ENCODE assay signal across 1 cellular context in the genomic region with DNA sequence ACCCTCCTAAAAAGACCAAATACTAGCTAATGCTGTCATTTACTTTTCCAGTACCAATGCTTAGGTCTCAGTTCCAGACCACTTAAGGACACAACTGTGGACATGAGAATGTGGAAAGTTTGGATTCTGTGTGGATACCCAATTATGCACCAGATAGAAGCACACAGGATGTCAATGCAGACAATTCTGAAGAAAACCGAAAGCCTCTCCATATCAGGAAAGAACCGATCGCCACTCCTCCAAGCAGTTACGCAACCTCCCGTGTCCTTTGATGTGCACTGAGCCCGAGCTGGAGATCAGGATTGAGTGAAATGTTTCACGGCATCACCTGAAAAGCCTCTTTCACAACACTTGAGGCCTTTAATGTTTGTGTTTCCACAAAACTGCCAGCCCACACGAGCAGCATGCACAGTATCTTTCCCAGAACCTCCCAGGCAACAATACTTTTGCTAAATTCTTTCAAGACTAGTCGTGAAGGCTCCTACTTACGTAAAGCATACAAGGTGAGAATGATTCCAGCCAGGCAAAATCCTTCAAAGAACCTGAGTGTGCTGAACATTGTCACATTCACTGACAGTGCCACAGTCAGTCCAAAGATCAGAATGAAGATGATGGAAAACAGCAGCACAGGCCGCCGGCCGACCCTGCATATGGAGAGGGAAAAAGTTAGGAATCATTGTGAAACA.
TF ChIP-seq lines count a peak whose summit lies in the region.

No MANE protein-coding gene starts in this region.

TF ChIP-seq in HepG2, 621 proteins besides CTCF, POLR2A, EP300 and RAD21 (continued from another document and continues in another):
- TF ChIP-seq KDM5B (CRISPR knock-in tag; IDR thresholded peaks at IDR 0.05; ENCODE audit: borderline replicate concordance) (peak; percentile 70; the same call in 1 of the 2 replicates), YY1 (IDR thresholded peaks at IDR 0.05; ENCODE audit: insufficient read depth, insufficient replicate concordance, low read depth, low read length) (peak; percentile 35), MAFK (conservative IDR thresholded peaks at IDR 0.05 in 1 of 2, IDR thresholded peaks at IDR 0.05 in 1 of 2; ENCODE audit: low read length in 2 of 2) (peak in 1 of 2 experiments; percentile 1; a peak in 1 of 4 replicates), GATAD2A (CRISPR knock-in tag; IDR thresholded peaks at IDR 0.05) (peak; percentile 100), U2AF1 (optimal IDR thresholded peaks at IDR 0.05; ENCODE audit: low read depth, low read length) (no peak), ZNF841 (CRISPR knock-in tag; IDR thresholded peaks at IDR 0.05; ENCODE audit: borderline replicate concordance) (peak; percentile 51; the same call in 1 of the 2 replicates), FOXP1 (IDR thresholded peaks at IDR 0.05) (peak; percentile 59; the same call in 1 of the 2 replicates), FOXP1 (CRISPR knock-in tag; IDR thresholded peaks at IDR 0.05) (peak; percentile 98), ZNF644 (CRISPR knock-in tag; IDR thresholded peaks at IDR 0.05; ENCODE audit: low read depth) (peak; percentile 77; the same call in 1 of the 2 replicates), TBX3 (IDR thresholded peaks at IDR 0.05; ENCODE audit: borderline replicate concordance) (peak; percentile 80), NCOA1 (CRISPR knock-in tag; IDR thresholded peaks at IDR 0.05) (peak; percentile 91; the same call in 1 of the 2 replicates), HNRNPUL1 (IDR thresholded peaks at IDR 0.05; ENCODE audit: low read depth, low read length) (no peak), RBM39 (IDR thresholded peaks at IDR 0.05; ENCODE audit: low read depth, low read length, poor library complexity, severe bottlenecking) (no peak), ZNF317 (CRISPR knock-in tag; IDR thresholded peaks at IDR 0.05) (peak; percentile 90), GABPA (IDR thresholded peaks at IDR 0.05; ENCODE audit: low read depth, low read length) (no peak), GABPA (CRISPR knock-in tag; IDR thresholded peaks at IDR 0.05; ENCODE audit: low read depth) (peak; percentile 58; the same call in 1 of the 2 replicates), SCMH1 (CRISPR knock-in tag; IDR thresholded peaks at IDR 0.05; ENCODE audit: borderline replicate concordance) (no peak), CHCHD3 (CRISPR knock-in tag; IDR thresholded peaks at IDR 0.05) (no peak), GATAD1 (CRISPR knock-in tag; IDR thresholded peaks at IDR 0.05) (peak; percentile 85), HMG20A (CRISPR knock-in tag; IDR thresholded peaks at IDR 0.05; ENCODE audit: borderline replicate concordance) (peak; percentile 99), KDM3A (CRISPR knock-in tag; IDR thresholded peaks at IDR 0.05; ENCODE audit: low read depth) (peak; percentile 96), ZNF460 (CRISPR knock-in tag; IDR thresholded peaks at IDR 0.05; ENCODE audit: borderline replicate concordance) (peak; percentile 80; the same call in 1 of the 2 replicates), HMGA1 (CRISPR knock-in tag; conservative IDR thresholded peaks at IDR 0.05) (no peak), MXD4 (CRISPR knock-in tag; IDR thresholded peaks at IDR 0.05) (peak; percentile 70), FOXC1 (CRISPR knock-in tag; IDR thresholded peaks at IDR 0.05; ENCODE audit: borderline replicate concordance) (peak; percentile 93), RFXANK (CRISPR knock-in tag; IDR thresholded peaks at IDR 0.05) (0 out of 2 replicates have a peak, but pooled peaks have one; percentile 86), ZNF652 (CRISPR knock-in tag; IDR thresholded peaks at IDR 0.05; ENCODE audit: borderline replicate concordance, low read depth) (peak; percentile 56; the same call in 1 of the 2 replicates), ZNF75D (CRISPR knock-in tag; IDR thresholded peaks at IDR 0.05; ENCODE audit: borderline replicate concordance) (no peak), ARNT (IDR thresholded peaks at IDR 0.05) (no peak), ZC3H13 (CRISPR knock-in tag; IDR thresholded peaks at IDR 0.05) (peak; percentile 89; the same call in 1 of the 2 replicates), MEIS1 (CRISPR knock-in tag; IDR thresholded peaks at IDR 0.05; ENCODE audit: borderline replicate concordance) (peak; percentile 93)
- TF ChIP-seq, protein P1, sequence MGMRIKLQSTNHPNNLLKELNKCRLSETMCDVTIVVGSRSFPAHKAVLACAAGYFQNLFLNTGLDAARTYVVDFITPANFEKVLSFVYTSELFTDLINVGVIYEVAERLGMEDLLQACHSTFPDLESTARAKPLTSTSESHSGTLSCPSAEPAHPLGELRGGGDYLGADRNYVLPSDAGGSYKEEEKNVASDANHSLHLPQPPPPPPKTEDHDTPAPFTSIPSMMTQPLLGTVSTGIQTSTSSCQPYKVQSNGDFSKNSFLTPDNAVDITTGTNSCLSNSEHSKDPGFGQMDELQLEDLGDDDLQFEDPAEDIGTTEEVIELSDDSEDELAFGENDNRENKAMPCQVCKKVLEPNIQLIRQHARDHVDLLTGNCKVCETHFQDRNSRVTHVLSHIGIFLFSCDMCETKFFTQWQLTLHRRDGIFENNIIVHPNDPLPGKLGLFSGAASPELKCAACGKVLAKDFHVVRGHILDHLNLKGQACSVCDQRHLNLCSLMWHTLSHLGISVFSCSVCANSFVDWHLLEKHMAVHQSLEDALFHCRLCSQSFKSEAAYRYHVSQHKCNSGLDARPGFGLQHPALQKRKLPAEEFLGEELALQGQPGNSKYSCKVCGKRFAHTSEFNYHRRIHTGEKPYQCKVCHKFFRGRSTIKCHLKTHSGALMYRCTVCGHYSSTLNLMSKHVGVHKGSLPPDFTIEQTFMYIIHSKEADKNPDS (CRISPR knock-in tag; IDR thresholded peaks at IDR 0.05): peak; percentile 94
- TF ChIP-seq, protein P2, sequence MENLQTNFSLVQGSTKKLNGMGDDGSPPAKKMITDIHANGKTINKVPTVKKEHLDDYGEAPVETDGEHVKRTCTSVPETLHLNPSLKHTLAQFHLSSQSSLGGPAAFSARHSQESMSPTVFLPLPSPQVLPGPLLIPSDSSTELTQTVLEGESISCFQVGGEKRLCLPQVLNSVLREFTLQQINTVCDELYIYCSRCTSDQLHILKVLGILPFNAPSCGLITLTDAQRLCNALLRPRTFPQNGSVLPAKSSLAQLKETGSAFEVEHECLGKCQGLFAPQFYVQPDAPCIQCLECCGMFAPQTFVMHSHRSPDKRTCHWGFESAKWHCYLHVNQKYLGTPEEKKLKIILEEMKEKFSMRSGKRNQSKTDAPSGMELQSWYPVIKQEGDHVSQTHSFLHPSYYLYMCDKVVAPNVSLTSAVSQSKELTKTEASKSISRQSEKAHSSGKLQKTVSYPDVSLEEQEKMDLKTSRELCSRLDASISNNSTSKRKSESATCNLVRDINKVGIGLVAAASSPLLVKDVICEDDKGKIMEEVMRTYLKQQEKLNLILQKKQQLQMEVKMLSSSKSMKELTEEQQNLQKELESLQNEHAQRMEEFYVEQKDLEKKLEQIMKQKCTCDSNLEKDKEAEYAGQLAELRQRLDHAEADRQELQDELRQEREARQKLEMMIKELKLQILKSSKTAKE (CRISPR knock-in tag; IDR thresholded peaks at IDR 0.05; ENCODE audit: borderline replicate concordance): peak; percentile 94
- TF ChIP-seq, protein P3, sequence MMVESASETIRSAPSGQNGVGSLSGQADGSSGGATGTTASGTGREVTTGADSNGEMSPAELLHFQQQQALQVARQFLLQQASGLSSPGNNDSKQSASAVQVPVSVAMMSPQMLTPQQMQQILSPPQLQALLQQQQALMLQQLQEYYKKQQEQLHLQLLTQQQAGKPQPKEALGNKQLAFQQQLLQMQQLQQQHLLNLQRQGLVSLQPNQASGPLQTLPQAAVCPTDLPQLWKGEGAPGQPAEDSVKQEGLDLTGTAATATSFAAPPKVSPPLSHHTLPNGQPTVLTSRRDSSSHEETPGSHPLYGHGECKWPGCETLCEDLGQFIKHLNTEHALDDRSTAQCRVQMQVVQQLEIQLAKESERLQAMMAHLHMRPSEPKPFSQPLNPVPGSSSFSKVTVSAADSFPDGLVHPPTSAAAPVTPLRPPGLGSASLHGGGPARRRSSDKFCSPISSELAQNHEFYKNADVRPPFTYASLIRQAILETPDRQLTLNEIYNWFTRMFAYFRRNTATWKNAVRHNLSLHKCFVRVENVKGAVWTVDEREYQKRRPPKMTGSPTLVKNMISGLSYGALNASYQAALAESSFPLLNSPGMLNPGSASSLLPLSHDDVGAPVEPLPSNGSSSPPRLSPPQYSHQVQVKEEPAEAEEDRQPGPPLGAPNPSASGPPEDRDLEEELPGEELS (CRISPR knock-in tag; IDR thresholded peaks at IDR 0.05): peak; percentile 99
- TF ChIP-seq, protein P4, sequence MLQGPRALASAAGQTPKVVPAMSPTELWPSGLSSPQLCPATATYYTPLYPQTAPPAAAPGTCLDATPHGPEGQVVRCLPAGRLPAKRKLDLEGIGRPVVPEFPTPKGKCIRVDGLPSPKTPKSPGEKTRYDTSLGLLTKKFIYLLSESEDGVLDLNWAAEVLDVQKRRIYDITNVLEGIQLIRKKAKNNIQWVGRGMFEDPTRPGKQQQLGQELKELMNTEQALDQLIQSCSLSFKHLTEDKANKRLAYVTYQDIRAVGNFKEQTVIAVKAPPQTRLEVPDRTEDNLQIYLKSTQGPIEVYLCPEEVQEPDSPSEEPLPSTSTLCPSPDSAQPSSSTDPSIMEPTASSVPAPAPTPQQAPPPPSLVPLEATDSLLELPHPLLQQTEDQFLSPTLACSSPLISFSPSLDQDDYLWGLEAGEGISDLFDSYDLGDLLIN (CRISPR knock-in tag; IDR thresholded peaks at IDR 0.05; ENCODE audit: borderline replicate concordance): no peak; the same call in 1 of the 2 replicates
- TF ChIP-seq, protein P5, sequence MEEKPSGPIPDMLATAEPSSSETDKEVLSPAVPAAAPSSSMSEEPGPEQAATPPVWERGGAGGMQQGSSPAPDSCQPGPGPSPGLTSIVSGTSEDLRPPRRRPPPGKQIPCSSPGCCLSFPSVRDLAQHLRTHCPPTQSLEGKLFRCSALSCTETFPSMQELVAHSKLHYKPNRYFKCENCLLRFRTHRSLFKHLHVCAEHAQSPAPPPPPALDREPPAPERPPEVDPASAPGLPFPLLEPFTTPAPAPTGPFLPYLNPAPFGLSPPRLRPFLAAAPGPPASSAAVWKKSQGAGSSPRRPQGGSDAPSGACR (CRISPR knock-in tag; IDR thresholded peaks at IDR 0.05): peak; percentile 99
- TF ChIP-seq, protein P6, sequence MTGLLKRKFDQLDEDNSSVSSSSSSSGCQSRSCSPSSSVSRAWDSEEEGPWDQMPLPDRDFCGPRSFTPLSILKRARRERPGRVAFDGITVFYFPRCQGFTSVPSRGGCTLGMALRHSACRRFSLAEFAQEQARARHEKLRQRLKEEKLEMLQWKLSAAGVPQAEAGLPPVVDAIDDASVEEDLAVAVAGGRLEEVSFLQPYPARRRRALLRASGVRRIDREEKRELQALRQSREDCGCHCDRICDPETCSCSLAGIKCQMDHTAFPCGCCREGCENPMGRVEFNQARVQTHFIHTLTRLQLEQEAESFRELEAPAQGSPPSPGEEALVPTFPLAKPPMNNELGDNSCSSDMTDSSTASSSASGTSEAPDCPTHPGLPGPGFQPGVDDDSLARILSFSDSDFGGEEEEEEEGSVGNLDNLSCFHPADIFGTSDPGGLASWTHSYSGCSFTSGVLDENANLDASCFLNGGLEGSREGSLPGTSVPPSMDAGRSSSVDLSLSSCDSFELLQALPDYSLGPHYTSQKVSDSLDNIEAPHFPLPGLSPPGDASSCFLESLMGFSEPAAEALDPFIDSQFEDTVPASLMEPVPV (CRISPR knock-in tag; IDR thresholded peaks at IDR 0.05): no peak
- TF ChIP-seq, protein P7, sequence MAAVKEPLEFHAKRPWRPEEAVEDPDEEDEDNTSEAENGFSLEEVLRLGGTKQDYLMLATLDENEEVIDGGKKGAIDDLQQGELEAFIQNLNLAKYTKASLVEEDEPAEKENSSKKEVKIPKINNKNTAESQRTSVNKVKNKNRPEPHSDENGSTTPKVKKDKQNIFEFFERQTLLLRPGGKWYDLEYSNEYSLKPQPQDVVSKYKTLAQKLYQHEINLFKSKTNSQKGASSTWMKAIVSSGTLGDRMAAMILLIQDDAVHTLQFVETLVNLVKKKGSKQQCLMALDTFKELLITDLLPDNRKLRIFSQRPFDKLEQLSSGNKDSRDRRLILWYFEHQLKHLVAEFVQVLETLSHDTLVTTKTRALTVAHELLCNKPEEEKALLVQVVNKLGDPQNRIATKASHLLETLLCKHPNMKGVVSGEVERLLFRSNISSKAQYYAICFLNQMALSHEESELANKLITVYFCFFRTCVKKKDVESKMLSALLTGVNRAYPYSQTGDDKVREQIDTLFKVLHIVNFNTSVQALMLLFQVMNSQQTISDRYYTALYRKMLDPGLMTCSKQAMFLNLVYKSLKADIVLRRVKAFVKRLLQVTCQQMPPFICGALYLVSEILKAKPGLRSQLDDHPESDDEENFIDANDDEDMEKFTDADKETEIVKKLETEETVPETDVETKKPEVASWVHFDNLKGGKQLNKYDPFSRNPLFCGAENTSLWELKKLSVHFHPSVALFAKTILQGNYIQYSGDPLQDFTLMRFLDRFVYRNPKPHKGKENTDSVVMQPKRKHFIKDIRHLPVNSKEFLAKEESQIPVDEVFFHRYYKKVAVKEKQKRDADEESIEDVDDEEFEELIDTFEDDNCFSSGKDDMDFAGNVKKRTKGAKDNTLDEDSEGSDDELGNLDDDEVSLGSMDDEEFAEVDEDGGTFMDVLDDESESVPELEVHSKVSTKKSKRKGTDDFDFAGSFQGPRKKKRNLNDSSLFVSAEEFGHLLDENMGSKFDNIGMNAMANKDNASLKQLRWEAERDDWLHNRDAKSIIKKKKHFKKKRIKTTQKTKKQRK (IDR thresholded peaks at IDR 0.05; ENCODE audit: low read length): no peak
- TF ChIP-seq, protein P8, sequence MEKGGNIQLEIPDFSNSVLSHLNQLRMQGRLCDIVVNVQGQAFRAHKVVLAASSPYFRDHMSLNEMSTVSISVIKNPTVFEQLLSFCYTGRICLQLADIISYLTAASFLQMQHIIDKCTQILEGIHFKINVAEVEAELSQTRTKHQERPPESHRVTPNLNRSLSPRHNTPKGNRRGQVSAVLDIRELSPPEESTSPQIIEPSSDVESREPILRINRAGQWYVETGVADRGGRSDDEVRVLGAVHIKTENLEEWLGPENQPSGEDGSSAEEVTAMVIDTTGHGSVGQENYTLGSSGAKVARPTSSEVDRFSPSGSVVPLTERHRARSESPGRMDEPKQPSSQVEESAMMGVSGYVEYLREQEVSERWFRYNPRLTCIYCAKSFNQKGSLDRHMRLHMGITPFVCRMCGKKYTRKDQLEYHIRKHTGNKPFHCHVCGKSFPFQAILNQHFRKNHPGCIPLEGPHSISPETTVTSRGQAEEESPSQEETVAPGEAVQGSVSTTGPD (CRISPR knock-in tag; IDR thresholded peaks at IDR 0.05): no peak
- TF ChIP-seq, protein P9, sequence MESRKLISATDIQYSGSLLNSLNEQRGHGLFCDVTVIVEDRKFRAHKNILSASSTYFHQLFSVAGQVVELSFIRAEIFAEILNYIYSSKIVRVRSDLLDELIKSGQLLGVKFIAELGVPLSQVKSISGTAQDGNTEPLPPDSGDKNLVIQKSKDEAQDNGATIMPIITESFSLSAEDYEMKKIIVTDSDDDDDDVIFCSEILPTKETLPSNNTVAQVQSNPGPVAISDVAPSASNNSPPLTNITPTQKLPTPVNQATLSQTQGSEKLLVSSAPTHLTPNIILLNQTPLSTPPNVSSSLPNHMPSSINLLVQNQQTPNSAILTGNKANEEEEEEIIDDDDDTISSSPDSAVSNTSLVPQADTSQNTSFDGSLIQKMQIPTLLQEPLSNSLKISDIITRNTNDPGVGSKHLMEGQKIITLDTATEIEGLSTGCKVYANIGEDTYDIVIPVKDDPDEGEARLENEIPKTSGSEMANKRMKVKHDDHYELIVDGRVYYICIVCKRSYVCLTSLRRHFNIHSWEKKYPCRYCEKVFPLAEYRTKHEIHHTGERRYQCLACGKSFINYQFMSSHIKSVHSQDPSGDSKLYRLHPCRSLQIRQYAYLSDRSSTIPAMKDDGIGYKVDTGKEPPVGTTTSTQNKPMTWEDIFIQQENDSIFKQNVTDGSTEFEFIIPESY (CRISPR knock-in tag; IDR thresholded peaks at IDR 0.05): peak; percentile 81
